Comparison of ENCODE assay signal across 12 cellular contexts in genomic region chr3:69433938-69434263, GRCh38. TPM values are rescaled to one million over a fixed set of nuclear protein-coding genes. Genes with fewer than 3 reads are reported as not detected.
DNase-seq lines count a peak whose midpoint lies in the region; ATAC-seq and TF ChIP-seq lines count a peak whose summit lies in the region.
"Had no signal": no experiment of that assay in that cellular context is flagged by ENCODE, and none has a peak within 500 bp of the region (broad histone marks: within the 10 kb centered on the region; RNA-seq: fewer than 3 reads in every experiment).

No MANE protein-coding gene starts in this region.

- no peaks in the 10 kb centered on the region for H3K27me3 ChIP-seq in foreskin keratinocyte
- no peaks in the 10 kb centered on the region for H3K27me3 ChIP-seq in CD4-positive, alpha-beta memory T cell (ENCODE audit: insufficient read depth, low read length)

- no peak for TF ChIP-seq CTCF in foreskin keratinocyte (conservative IDR thresholded peaks at IDR 0.05)

- DNase-seq in D341Med (ENCODE audit: low spot score) (peak; percentile 74), SK-N-DZ (ENCODE audit: low spot score) (peak; percentile 10), foreskin keratinocyte (peak in 1 of 2 donors; percentile 54), NOMO-1 (lab: John Stamatoyannopoulos, UW; ENCODE audit: unreplicated experiment in 2 of 2) (no peak), inferior parietal cortex (ENCODE audit: extremely low spot score) (no peak)
- no peak for DNase-seq in CD4-positive, alpha-beta memory T cell
- DNase-seq: central memory CD4-positive, alpha-beta T cell; NCI-H1694 had no signal

- intact Hi-C loops in CD4-positive, alpha-beta memory T cell (cut with micrococcal nuclease), result no loop called here

- H3K27me3 Mint-ChIP-seq in CD4-positive, alpha-beta memory T cell, result peaks cover 3 to 18% of the 10 kb centered on the region in 2 donors
- H3K27me3 Mint-ChIP-seq: stimulated activated memory B cell treated with anti-CD40 and anti-IgM and Interleukin-4, amounts not matched to agents 10 μg/mL and 1 μg/mL and 100 μg/mL, for 72 hours had no signal

- no peak overlapping the region for H3K4me3 Mint-ChIP-seq in CD4-positive, alpha-beta memory T cell
- H3K4me3 Mint-ChIP-seq: memory B cell; stimulated activated memory B cell treated with anti-CD40 and anti-IgM and Interleukin-4, amounts not matched to agents 10 μg/mL and 1 μg/mL and 100 μg/mL, for 72 hours had no signal

- ATAC-seq in GM18870 (IDR thresholded peaks at IDR 0.05; ENCODE audit: unreplicated experiment), result peak; percentile 49
- peak; percentile 84 for ATAC-seq in foreskin keratinocyte
- no peak for ATAC-seq in GM18502 (IDR thresholded peaks at IDR 0.05; ENCODE audit: poor library complexity, unreplicated experiment)
- ATAC-seq: stimulated activated memory B cell treated with anti-CD40 and anti-IgM and Interleukin-4, amounts not matched to agents 10 μg/mL and 1 μg/mL and 100 μg/mL, for 72 hours had no signal

- POLR2A ChIA-PET in CD4-positive, alpha-beta memory T cell (lab: Charles Lee; ENCODE audit: partially characterized antibody), result no interaction called here

- no peaks in the 10 kb centered on the region for H3K36me3 Mint-ChIP-seq in CD4-positive, alpha-beta memory T cell
- H3K36me3 Mint-ChIP-seq: memory B cell; stimulated activated memory B cell treated with anti-CD40 and anti-IgM and Interleukin-4, amounts not matched to agents 10 μg/mL and 1 μg/mL and 100 μg/mL, for 72 hours had no signal

- no peaks in the 10 kb centered on the region for H3K36me3 ChIP-seq in CD4-positive, alpha-beta memory T cell (ENCODE audit: insufficient read depth, low read length)

- H3K4me3 ChIP-seq in CD4-positive, alpha-beta memory T cell (ENCODE audit: low read length in 2 of 2), result no peak overlapping the region

- no peaks in the 10 kb centered on the region for H3K9me3 Mint-ChIP-seq in CD4-positive, alpha-beta memory T cell
- H3K9me3 Mint-ChIP-seq: memory B cell; stimulated activated memory B cell treated with anti-CD40 and anti-IgM and Interleukin-4, amounts not matched to agents 10 μg/mL and 1 μg/mL and 100 μg/mL, for 72 hours had no signal

- no peaks in the 10 kb centered on the region for H3K4me1 Mint-ChIP-seq in CD4-positive, alpha-beta memory T cell
- H3K4me1 Mint-ChIP-seq: memory B cell; stimulated activated memory B cell treated with anti-CD40 and anti-IgM and Interleukin-4, amounts not matched to agents 10 μg/mL and 1 μg/mL and 100 μg/mL, for 72 hours had no signal

- no peaks in the 10 kb centered on the region for H3K9me3 ChIP-seq in CD4-positive, alpha-beta memory T cell (ENCODE audit: control insufficient read depth in 1 of 2, low read length in 2 of 2)

- H3K4me1 ChIP-seq in foreskin keratinocyte, result peaks cover 32% of the 10 kb centered on the region
- H3K4me1 ChIP-seq in CD4-positive, alpha-beta memory T cell (ENCODE audit: insufficient read depth, low read length), result no peaks in the 10 kb centered on the region

- no peak overlapping the region for H3K27ac Mint-ChIP-seq in CD4-positive, alpha-beta memory T cell
- H3K27ac Mint-ChIP-seq: memory B cell; stimulated activated memory B cell treated with anti-CD40 and anti-IgM and Interleukin-4, amounts not matched to agents 10 μg/mL and 1 μg/mL and 100 μg/mL, for 72 hours had no signal

- CTCF ChIA-PET in CD4-positive, alpha-beta memory T cell (lab: Charles Lee; ENCODE audit: partially characterized antibody), result no interaction called here

- no peak overlapping the region for H3K27ac ChIP-seq in foreskin keratinocyte
- no peak overlapping the region for H3K27ac ChIP-seq in CD4-positive, alpha-beta memory T cell (ENCODE audit: low read depth, low read length)

RNA-seq across cellular contexts. Expression of gene FRMD4B, which starts 48.0 kb away (rescaled TPM):
- 30.9 and 32.3 TPM in 2 replicates for polyA plus RNA-seq in SK-N-DZ (2014; cell fraction: cytosol; rRNA removed)
- 29.1 and 29.7 TPM in 2 replicates for polyA plus RNA-seq in SK-N-DZ (2014; cell fraction: nucleus; rRNA removed)
- 61.3 and 66.8 TPM in 2 replicates for total RNA-seq in foreskin keratinocyte
- 14.3 and 15.1 TPM in 2 replicates for polyA plus RNA-seq in foreskin keratinocyte
- 10 to 100 TPM; 14.9 to 18.3 TPM for total RNA-seq in CD4-positive, alpha-beta memory T cell
- 10 to 100 TPM in 1 of 2 donors, 1 to 10 TPM in 1; 3.1 to 12.1 TPM for polyA plus RNA-seq in CD4-positive, alpha-beta memory T cell

Comparison
In these comparisons a context has a peak if more than half of its experiments do, and no peak if none do; other contexts are left out.
1. DNase-seq: peak in D341Med (single experiment) and SK-N-DZ (single experiment); none in NOMO-1 (0 of 2), inferior parietal cortex (single experiment) and CD4-positive, alpha-beta memory T cell (0 of 5).